1 cellular context compared by ENCODE assay signal in the genomic region with DNA sequence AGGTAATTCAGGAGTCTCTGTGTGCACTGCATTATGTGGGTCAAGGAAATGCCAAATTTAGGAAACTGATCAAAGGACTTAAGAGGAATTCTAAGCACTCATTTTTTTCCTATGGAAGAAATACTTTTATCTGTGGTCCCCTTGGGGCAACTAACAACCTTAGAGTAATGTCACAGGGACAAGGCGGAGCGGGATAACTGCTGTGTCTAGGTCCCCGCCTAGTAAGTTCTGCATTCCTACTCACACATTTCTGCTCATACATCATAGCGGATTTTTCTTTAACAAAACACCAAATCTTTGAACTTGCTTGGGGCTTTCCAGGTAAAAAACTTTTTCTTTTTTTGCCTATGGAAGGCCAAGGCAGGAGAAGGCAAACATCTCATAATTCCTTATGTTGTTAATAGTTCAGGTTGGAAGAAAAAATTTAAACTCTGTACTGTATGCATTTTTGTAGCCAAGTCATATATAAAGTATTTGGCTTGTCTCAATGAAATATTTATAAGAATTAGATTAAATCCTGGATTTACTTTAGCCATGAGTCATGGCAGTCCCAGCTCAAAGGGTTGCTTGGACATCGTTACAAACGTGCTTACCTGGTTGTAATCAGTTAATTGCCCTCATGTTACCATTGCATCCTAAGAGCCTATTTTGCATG.
TF ChIP-seq lines count a peak whose summit lies in the region.

No MANE protein-coding gene starts in this region.

TF ChIP-seq in IMR-90, 13 proteins besides CTCF, POLR2A, EP300 and RAD21 (continued from another document):
- TF ChIP-seq USF2 (IDR thresholded peaks at IDR 0.05; ENCODE audit: low read depth, low read length) (no peak), RCOR1 (IDR thresholded peaks at IDR 0.05; ENCODE audit: insufficient replicate concordance, low read length) (no peak), SMC3 (IDR thresholded peaks at IDR 0.05; ENCODE audit: low read depth, low read length) (no peak), BHLHE40 (IDR thresholded peaks at IDR 0.05; ENCODE audit: low read depth, low read length) (no peak)
